1 cellular context compared by ENCODE assay signal in genomic region chr3:63193647-63194046, GRCh38.
TF ChIP-seq lines count a peak whose summit lies in the region.

No MANE protein-coding gene starts in this region.

TF ChIP-seq in WTC11, 78 proteins besides CTCF, POLR2A, EP300 and RAD21 (continued from another document):
- TF ChIP-seq ARID4B (CRISPR knock-in tag; IDR thresholded peaks at IDR 0.05; ENCODE audit: borderline replicate concordance): no peak
- no peak for TF ChIP-seq AR (CRISPR knock-in tag; IDR thresholded peaks at IDR 0.05)
- no peak for TF ChIP-seq EMX1 (CRISPR knock-in tag; IDR thresholded peaks at IDR 0.05)
- no peak for TF ChIP-seq FOXJ3 (CRISPR knock-in tag; IDR thresholded peaks at IDR 0.05; ENCODE audit: borderline replicate concordance)
- no peak for TF ChIP-seq ATF3 (CRISPR knock-in tag; conservative IDR thresholded peaks at IDR 0.05)
